1 cellular context compared by ENCODE assay signal in genomic region chr1:934991-935750, GRCh38.
A peak's percentile ranks its signal among the peaks of the same experiment; 100 is the strongest.
TF ChIP-seq lines count a peak whose summit lies in the region.

No MANE protein-coding gene starts in this region.

TF ChIP-seq in HEK293, 187 proteins besides CTCF, POLR2A, EP300 and RAD21 (continued from another document and continues in another):
- TF ChIP-seq PRDM4 (tag by site-specific recombination; IDR thresholded peaks at IDR 0.05), result no peak
- no peak for TF ChIP-seq ZNF239 (tag by site-specific recombination; IDR thresholded peaks at IDR 0.05)
- peak; percentile 56; the same call in 1 of the 2 replicates for TF ChIP-seq WT1 (tag by site-specific recombination; IDR thresholded peaks at IDR 0.05)
- TF ChIP-seq KLF9 (tag by site-specific recombination; IDR thresholded peaks at IDR 0.05; ENCODE audit: low read depth), result 0 out of 2 replicates have a peak, but pooled peaks have one; percentile 8
- peak; percentile 74 for TF ChIP-seq EGR2 (tag by site-specific recombination; IDR thresholded peaks at IDR 0.05; ENCODE audit: low read depth)
- no peak for TF ChIP-seq ZBTB44 (tag by site-specific recombination; IDR thresholded peaks at IDR 0.05)
- peak; percentile 57; the same call in 1 of the 2 replicates for TF ChIP-seq KLF1 (tag by site-specific recombination; IDR thresholded peaks at IDR 0.05)
- peak; percentile 55 for TF ChIP-seq IKZF3 (tag by site-specific recombination; IDR thresholded peaks at IDR 0.05)
- TF ChIP-seq SCRT1 (tag by site-specific recombination; IDR thresholded peaks at IDR 0.05; ENCODE audit: borderline replicate concordance), result peak; percentile 94
- peak; percentile 33 for TF ChIP-seq ZNF692 (tag by site-specific recombination; IDR thresholded peaks at IDR 0.05)
- TF ChIP-seq ZNF362 (tag by site-specific recombination; IDR thresholded peaks at IDR 0.05), result no peak
- no peak for TF ChIP-seq ZNF610 (tag by site-specific recombination; IDR thresholded peaks at IDR 0.05; ENCODE audit: borderline replicate concordance)
- peak; percentile 91 for TF ChIP-seq GLIS1 (tag by site-specific recombination; IDR thresholded peaks at IDR 0.05)
- TF ChIP-seq KLF16 (tag by site-specific recombination; IDR thresholded peaks at IDR 0.05), result 0 out of 2 replicates have a peak, but pooled peaks have one; percentile 14
- no peak for TF ChIP-seq ZSCAN30 (tag by site-specific recombination; IDR thresholded peaks at IDR 0.05)
- peak; percentile 93 for TF ChIP-seq ZFHX2 (tag by site-specific recombination; conservative IDR thresholded peaks at IDR 0.05)
- TF ChIP-seq ZSCAN16 (tag by site-specific recombination; IDR thresholded peaks at IDR 0.05), result 0 out of 2 replicates have a peak, but pooled peaks have one; percentile 8
- TF ChIP-seq ZNF10 (tag by site-specific recombination; IDR thresholded peaks at IDR 0.05), result peak; percentile 91
- no peak for TF ChIP-seq PBX3 (CRISPR knock-in tag; IDR thresholded peaks at IDR 0.05)
- 0 out of 2 replicates have a peak, but pooled peaks have one; percentile 39 for TF ChIP-seq ZBTB7A (tag by site-specific recombination; IDR thresholded peaks at IDR 0.05; ENCODE audit: low read depth)
- TF ChIP-seq ZNF112 (tag by site-specific recombination; IDR thresholded peaks at IDR 0.05), result no peak
- no peak for TF ChIP-seq ZNF677 (tag by site-specific recombination; IDR thresholded peaks at IDR 0.05)
- TF ChIP-seq ZBTB48 (tag by site-specific recombination; IDR thresholded peaks at IDR 0.05), result no peak; the same call in none of the 2 replicates
- TF ChIP-seq PRDM2 (tag by site-specific recombination; IDR thresholded peaks at IDR 0.05; ENCODE audit: borderline replicate concordance), result no peak
- TF ChIP-seq ZNF280D (tag by site-specific recombination; IDR thresholded peaks at IDR 0.05), result no peak
- TF ChIP-seq ZBTB10 (tag by site-specific recombination; IDR thresholded peaks at IDR 0.05), result 0 out of 2 replicates have a peak, but pooled peaks have one; percentile 31
- TF ChIP-seq ZXDB (tag by site-specific recombination; IDR thresholded peaks at IDR 0.05), result no peak
- peak; percentile 37 for TF ChIP-seq ZBTB26 (tag by site-specific recombination; optimal IDR thresholded peaks at IDR 0.05)
- no peak for TF ChIP-seq ZNF670 (tag by site-specific recombination; IDR thresholded peaks at IDR 0.05; ENCODE audit: low read depth)
- TF ChIP-seq ZNF701 (tag by site-specific recombination; IDR thresholded peaks at IDR 0.05), result no peak
- TF ChIP-seq YY1 (tag by site-specific recombination; IDR thresholded peaks at IDR 0.05), result no peak
- TF ChIP-seq ZIC2 (tag by site-specific recombination; IDR thresholded peaks at IDR 0.05), result peak; percentile 98
- no peak for TF ChIP-seq HOXC10 (CRISPR knock-in tag; IDR thresholded peaks at IDR 0.05)
- no peak for TF ChIP-seq ZSCAN23 (tag by site-specific recombination; IDR thresholded peaks at IDR 0.05)
- no peak for TF ChIP-seq OVOL3 (tag by site-specific recombination; IDR thresholded peaks at IDR 0.05)
